ENCODE assay signal across 1 cellular context in genomic region chr10:21926949-21927348, GRCh38.
TF ChIP-seq lines count a peak whose summit lies in the region.

No MANE protein-coding gene starts in this region.

TF ChIP-seq in K562, 482 proteins besides CTCF, POLR2A, EP300 and RAD21 (continued from another document):
- TF ChIP-seq JUNB (CRISPR knock-in tag; conservative IDR thresholded peaks at IDR 0.05): no peak
- TF ChIP-seq CEBPB (tag; IDR thresholded peaks at IDR 0.05): peak; percentile 29; the same call in 1 of the 2 replicates
